1 cellular context compared by ENCODE assay signal in the genomic region with DNA sequence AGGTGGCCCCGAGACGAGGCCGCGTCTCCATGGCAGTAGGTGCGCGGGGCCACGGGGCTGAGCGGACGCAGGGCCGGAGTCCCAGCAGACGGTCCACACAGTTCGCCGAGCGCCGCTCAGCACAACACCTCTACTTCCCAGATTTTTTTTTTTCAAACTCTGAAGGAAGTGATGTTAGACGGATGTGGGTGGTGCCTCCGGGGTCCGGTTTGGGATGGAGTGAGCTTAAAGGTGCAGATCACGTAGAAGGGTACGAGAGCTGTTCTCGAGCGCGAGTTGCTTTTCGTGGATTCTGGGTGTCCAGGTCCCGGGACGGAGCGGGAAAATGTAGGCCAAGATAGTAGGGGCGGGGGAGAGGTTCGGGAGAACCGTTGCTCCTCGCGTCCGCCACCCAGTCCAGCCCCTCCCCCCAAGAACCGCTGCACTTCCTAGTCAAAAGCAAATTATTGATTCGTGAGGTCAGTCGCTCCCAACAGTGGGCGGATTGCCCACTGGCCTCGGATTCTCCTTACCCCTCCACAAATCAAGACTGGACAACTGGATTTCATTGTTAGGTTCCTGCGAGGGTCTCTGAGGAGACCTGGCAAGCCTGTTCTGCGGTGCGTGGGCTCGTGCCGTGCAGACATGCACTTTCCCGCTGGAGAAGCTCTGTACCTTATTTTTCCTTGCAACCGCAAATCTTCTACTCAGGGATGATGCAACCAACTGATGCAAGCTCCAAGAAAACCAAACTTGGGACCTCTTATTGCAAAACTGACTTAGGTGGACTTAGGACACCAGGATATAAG.
A peak's percentile ranks its signal among the peaks of the same experiment; 100 is the strongest.
TF ChIP-seq lines count a peak whose summit lies in the region.

Gene TXNDC12, minus strand, starts transcription at position 126 of the 788 bp plus-strand sequence. Its CDS starts 95 bp downstream, at position 31.

TF ChIP-seq in HepG2, 621 proteins besides CTCF, POLR2A, EP300 and RAD21 (continued from another document and continues in another):
- TF ChIP-seq DZIP1 (CRISPR knock-in tag; IDR thresholded peaks at IDR 0.05) (no peak), REXO4 (CRISPR knock-in tag; IDR thresholded peaks at IDR 0.05; ENCODE audit: borderline replicate concordance) (no peak), SPEN (CRISPR knock-in tag; IDR thresholded peaks at IDR 0.05; ENCODE audit: low read depth) (peak; percentile 23; the same call in 1 of the 2 replicates), PRMT3 (CRISPR knock-in tag; IDR thresholded peaks at IDR 0.05; ENCODE audit: borderline replicate concordance, low read depth) (no peak; the same call in 1 of the 2 replicates), MBNL3 (CRISPR knock-in tag; conservative IDR thresholded peaks at IDR 0.05) (no peak), SRSF1 (optimal IDR thresholded peaks at IDR 0.05; ENCODE audit: low read depth, low read length) (no peak), TCF7L2 (IDR thresholded peaks at IDR 0.05; ENCODE audit: low read depth, low read length) (no peak), THYN1 (CRISPR knock-in tag; IDR thresholded peaks at IDR 0.05; ENCODE audit: borderline replicate concordance, low read depth) (no peak), ZNF580 (CRISPR knock-in tag; IDR thresholded peaks at IDR 0.05; ENCODE audit: borderline replicate concordance, low read depth) (0 out of 2 replicates have a peak, but pooled peaks have one; percentile 55), ZNF749 (CRISPR knock-in tag; IDR thresholded peaks at IDR 0.05; ENCODE audit: borderline replicate concordance) (no peak), MNT (IDR thresholded peaks at IDR 0.05) (no peak), REST (IDR thresholded peaks at IDR 0.05; ENCODE audit: borderline replicate concordance in 1 of 2, low read depth in 1 of 2, low read length in 2 of 2) (peak in 1 of 2 experiments; percentile 56; a peak in 1 of 4 replicates), HNF4G (IDR thresholded peaks at IDR 0.05; ENCODE audit: borderline replicate concordance, low read depth, low read length) (peak; percentile 20; the same call in 1 of the 2 replicates), HNF4G (CRISPR knock-in tag; IDR thresholded peaks at IDR 0.05; ENCODE audit: borderline replicate concordance, low read depth) (no peak), FLYWCH1 (CRISPR knock-in tag; IDR thresholded peaks at IDR 0.05) (0 out of 2 replicates have a peak, but pooled peaks have one; percentile 22), THAP7 (CRISPR knock-in tag; IDR thresholded peaks at IDR 0.05) (no peak), ZNF75D (CRISPR knock-in tag; IDR thresholded peaks at IDR 0.05; ENCODE audit: borderline replicate concordance) (no peak), ZNF292 (CRISPR knock-in tag; IDR thresholded peaks at IDR 0.05; ENCODE audit: borderline replicate concordance, low read depth) (peak; percentile 66; the same call in 1 of the 2 replicates), ZNF441 (CRISPR knock-in tag; IDR thresholded peaks at IDR 0.05; ENCODE audit: borderline replicate concordance) (peak; percentile 41; the same call in 1 of the 2 replicates), KMT2A (CRISPR knock-in tag; IDR thresholded peaks at IDR 0.05) (peak; percentile 93), ZNF407 (CRISPR knock-in tag; IDR thresholded peaks at IDR 0.05; ENCODE audit: not compliant biosample characterization) (peak; percentile 51), PLRG1 (conservative IDR thresholded peaks at IDR 0.05) (no peak), ZNF607 (CRISPR knock-in tag; IDR thresholded peaks at IDR 0.05; ENCODE audit: borderline replicate concordance) (no peak; the same call in 1 of the 2 replicates)
- TF ChIP-seq, protein P1, sequence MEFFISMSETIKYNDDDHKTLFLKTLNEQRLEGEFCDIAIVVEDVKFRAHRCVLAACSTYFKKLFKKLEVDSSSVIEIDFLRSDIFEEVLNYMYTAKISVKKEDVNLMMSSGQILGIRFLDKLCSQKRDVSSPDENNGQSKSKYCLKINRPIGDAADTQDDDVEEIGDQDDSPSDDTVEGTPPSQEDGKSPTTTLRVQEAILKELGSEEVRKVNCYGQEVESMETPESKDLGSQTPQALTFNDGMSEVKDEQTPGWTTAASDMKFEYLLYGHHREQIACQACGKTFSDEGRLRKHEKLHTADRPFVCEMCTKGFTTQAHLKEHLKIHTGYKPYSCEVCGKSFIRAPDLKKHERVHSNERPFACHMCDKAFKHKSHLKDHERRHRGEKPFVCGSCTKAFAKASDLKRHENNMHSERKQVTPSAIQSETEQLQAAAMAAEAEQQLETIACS (CRISPR knock-in tag; IDR thresholded peaks at IDR 0.05) = no peak
- TF ChIP-seq, protein P2, sequence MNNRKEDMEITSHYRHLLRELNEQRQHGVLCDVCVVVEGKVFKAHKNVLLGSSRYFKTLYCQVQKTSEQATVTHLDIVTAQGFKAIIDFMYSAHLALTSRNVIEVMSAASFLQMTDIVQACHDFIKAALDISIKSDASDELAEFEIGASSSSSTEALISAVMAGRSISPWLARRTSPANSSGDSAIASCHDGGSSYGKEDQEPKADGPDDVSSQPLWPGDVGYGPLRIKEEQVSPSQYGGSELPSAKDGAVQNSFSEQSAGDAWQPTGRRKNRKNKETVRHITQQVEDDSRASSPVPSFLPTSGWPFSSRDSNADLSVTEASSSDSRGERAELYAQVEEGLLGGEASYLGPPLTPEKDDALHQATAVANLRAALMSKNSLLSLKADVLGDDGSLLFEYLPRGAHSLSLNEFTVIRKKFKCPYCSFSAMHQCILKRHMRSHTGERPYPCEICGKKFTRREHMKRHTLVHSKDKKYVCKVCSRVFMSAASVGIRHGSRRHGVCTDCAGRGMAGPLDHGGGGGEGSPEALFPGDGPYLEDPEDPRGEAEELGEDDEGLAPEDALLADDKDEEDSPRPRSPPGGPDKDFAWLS (CRISPR knock-in tag; IDR thresholded peaks at IDR 0.05; ENCODE audit: borderline replicate concordance) = no peak
- TF ChIP-seq, protein P3, sequence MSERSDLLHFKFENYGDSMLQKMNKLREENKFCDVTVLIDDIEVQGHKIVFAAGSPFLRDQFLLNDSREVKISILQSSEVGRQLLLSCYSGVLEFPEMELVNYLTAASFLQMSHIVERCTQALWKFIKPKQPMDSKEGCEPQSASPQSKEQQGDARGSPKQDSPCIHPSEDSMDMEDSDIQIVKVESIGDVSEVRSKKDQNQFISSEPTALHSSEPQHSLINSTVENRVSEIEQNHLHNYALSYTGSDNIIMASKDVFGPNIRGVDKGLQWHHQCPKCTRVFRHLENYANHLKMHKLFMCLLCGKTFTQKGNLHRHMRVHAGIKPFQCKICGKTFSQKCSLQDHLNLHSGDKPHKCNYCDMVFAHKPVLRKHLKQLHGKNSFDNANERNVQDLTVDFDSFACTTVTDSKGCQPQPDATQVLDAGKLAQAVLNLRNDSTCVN (CRISPR knock-in tag; IDR thresholded peaks at IDR 0.05; ENCODE audit: borderline replicate concordance) = peak; percentile 53; the same call in 1 of the 2 replicates
